ENCODE assay signal across 8 cellular contexts in genomic region chr1:145963218-145964019, GRCh38. TPM values are rescaled to one million over a fixed set of nuclear protein-coding genes. Genes with fewer than 3 reads are reported as not detected.
A peak's percentile ranks its signal among the peaks of the same experiment; 100 is the strongest.
DNase-seq lines count a peak whose midpoint lies in the region; ATAC-seq and TF ChIP-seq lines count a peak whose summit lies in the region.

No MANE protein-coding gene starts in this region.

- H3K27ac Mint-ChIP-seq in activated naive CD4-positive, alpha-beta T cell treated with anti-CD3 and anti-CD28 coated beads, Interleukin-2, amount 50 U/mL, for 24 hours, result peak overlapping the region; percentile 95
- H3K27ac Mint-ChIP-seq in endothelial cell (ENCODE audit: unreplicated experiment), result peak overlapping the region; percentile 5

- H3K9me3 ChIP-seq in parathyroid adenoma (ENCODE audit: control insufficient read depth, low read length), result no peaks in the 10 kb centered on the region

- peaks cover 67% of the 10 kb centered on the region for H3K4me1 Mint-ChIP-seq in activated naive CD4-positive, alpha-beta T cell treated with anti-CD3 and anti-CD28 coated beads, Interleukin-2, amount 50 U/mL, for 24 hours
- peaks cover 39% of the 10 kb centered on the region for H3K4me1 Mint-ChIP-seq in endothelial cell (ENCODE audit: unreplicated experiment)

- peak overlapping the region; percentile 48 for H3K4me3 ChIP-seq in parathyroid adenoma (ENCODE audit: low read depth, low read length)

- H3K27me3 ChIP-seq in parathyroid adenoma (ENCODE audit: control insufficient read depth, insufficient read depth, low read length), result no peaks in the 10 kb centered on the region

- H2AFZ ChIP-seq in parathyroid adenoma, result peak overlapping the region; percentile 82

- ATAC-seq in GM18868 (IDR thresholded peaks at IDR 0.05; ENCODE audit: unreplicated experiment), result no peak

- H3K79me2 ChIP-seq in parathyroid adenoma, result peaks cover 6% of the 10 kb centered on the region

- no peak overlapping the region for H3K9ac ChIP-seq in parathyroid adenoma

- no peaks in the 10 kb centered on the region for H3K27me3 Mint-ChIP-seq in activated naive CD4-positive, alpha-beta T cell treated with anti-CD3 and anti-CD28 coated beads, Interleukin-2, amount 50 U/mL, for 24 hours
- peaks cover 29% of the 10 kb centered on the region for H3K27me3 Mint-ChIP-seq in endothelial cell (ENCODE audit: unreplicated experiment)

- peaks cover 5% of the 10 kb centered on the region for H3K9me3 Mint-ChIP-seq in activated naive CD4-positive, alpha-beta T cell treated with anti-CD3 and anti-CD28 coated beads, Interleukin-2, amount 50 U/mL, for 24 hours
- H3K9me3 Mint-ChIP-seq in endothelial cell (ENCODE audit: unreplicated experiment), result no peaks in the 10 kb centered on the region

- peaks cover 10% of the 10 kb centered on the region for H3K4me1 ChIP-seq in parathyroid adenoma

- peaks cover 7% of the 10 kb centered on the region for H3K36me3 Mint-ChIP-seq in activated naive CD4-positive, alpha-beta T cell treated with anti-CD3 and anti-CD28 coated beads, Interleukin-2, amount 50 U/mL, for 24 hours
- H3K36me3 Mint-ChIP-seq in endothelial cell (ENCODE audit: low read depth, unreplicated experiment), result peaks cover 4% of the 10 kb centered on the region

- peak overlapping the region; percentile 78 for H3K4me2 ChIP-seq in parathyroid adenoma (ENCODE audit: low read length)

- DNase-seq in activated naive CD4-positive, alpha-beta T cell (lab: John Stamatoyannopoulos, UW), result no peak
- DNase-seq in SHP77 treated with DMSO at 0.1 percent for 48 hours (lab: John Stamatoyannopoulos, UW) (peak; percentile 77), endothelial cell (ENCODE audit: low spot score) (no peak), NCI-H82 (lab: John Stamatoyannopoulos, UW) (no peak), HuH-7 (ENCODE audit: low spot score) (no peak)

- no peaks in the 10 kb centered on the region for H3K36me3 ChIP-seq in parathyroid adenoma (ENCODE audit: control insufficient read depth, insufficient read depth, low read length)

- H3K4me3 Mint-ChIP-seq in activated naive CD4-positive, alpha-beta T cell treated with anti-CD3 and anti-CD28 coated beads, Interleukin-2, amount 50 U/mL, for 24 hours, result peak overlapping the region; percentile 92
- peak overlapping the region; percentile 93 for H3K4me3 Mint-ChIP-seq in endothelial cell (ENCODE audit: unreplicated experiment)

- TF ChIP-seq CTCF in endothelial cell (IDR thresholded peaks at IDR 0.05; ENCODE audit: unreplicated experiment) (no peak), parathyroid adenoma (IDR thresholded peaks at IDR 0.05) (no peak)

- peak overlapping the region; percentile 92 for H3K27ac ChIP-seq in parathyroid adenoma

RNA-seq across cellular contexts. Expression of gene ANKRD34A, which starts 1.0 kb away (rescaled TPM):
- total RNA-seq in endothelial cell (ENCODE audit: unreplicated experiment), result 0.56 TPM

RNA-seq across cellular contexts. Expression of gene POLR3GL, which starts 1.1 kb away (rescaled TPM):
- 12.4 TPM for total RNA-seq in endothelial cell (ENCODE audit: unreplicated experiment)

RNA-seq across cellular contexts. Expression of gene LIX1L, which starts 5.6 kb away (rescaled TPM):
- 83.3 TPM for total RNA-seq in endothelial cell (ENCODE audit: unreplicated experiment)

RNA-seq across cellular contexts. Expression of gene TXNIP, which starts 33.0 kb away (rescaled TPM):
- total RNA-seq in endothelial cell (ENCODE audit: unreplicated experiment), result 107 TPM

RNA-seq across cellular contexts. Expression of gene RBM8A, which starts 36.1 kb away (rescaled TPM):
- 213 TPM for total RNA-seq in endothelial cell (ENCODE audit: unreplicated experiment)
